In the genomic region with DNA sequence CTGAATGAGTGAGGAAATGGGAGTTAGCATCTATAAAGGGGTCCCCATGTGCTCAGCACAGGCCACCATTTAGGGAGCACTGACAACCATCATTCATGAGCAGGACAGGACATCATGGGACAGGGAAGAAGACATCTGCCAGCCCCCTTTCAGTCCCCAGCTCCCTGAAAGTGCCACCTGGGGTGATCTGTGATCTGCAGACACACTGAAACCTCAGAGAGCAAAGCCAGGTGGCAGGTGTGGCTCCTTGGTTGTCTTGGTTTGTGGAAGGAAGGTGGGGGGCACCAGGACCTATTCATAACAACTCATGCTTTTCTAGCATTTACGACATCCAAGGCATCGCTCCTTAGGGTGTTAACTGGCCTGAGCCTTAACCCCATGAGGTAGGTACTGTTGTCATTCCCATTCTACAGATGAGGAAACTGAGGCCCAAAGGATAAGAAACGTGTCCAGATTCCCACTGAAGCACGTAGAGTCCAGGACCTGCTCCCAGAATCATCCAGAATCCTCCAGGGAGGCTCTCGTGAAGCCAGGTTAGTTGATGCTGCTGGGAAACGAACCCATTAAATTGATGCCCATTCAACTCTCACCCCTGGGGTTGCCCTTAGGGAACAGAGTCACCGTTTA, we compare ENCODE assay signal across 1 cellular context.
TF ChIP-seq lines count a peak whose summit lies in the region.

No MANE protein-coding gene starts in this region.

TF ChIP-seq in H1, 55 proteins besides CTCF, POLR2A, EP300 and RAD21:
- TF ChIP-seq FOSL1 (IDR thresholded peaks at IDR 0.05; ENCODE audit: insufficient read depth, low read depth, low read length) (no peak), SUZ12 (IDR thresholded peaks at IDR 0.05; ENCODE audit: low read length) (no peak), CBX8 (IDR thresholded peaks at IDR 0.05; ENCODE audit: borderline replicate concordance, low read depth, low read length) (no peak), KDM4A (IDR thresholded peaks at IDR 0.05; ENCODE audit: low read depth, low read length, severe bottlenecking) (no peak), CEBPB (IDR thresholded peaks at IDR 0.05; ENCODE audit: low read depth, low read length) (no peak), TAF7 (optimal IDR thresholded peaks at IDR 0.05; ENCODE audit: borderline replicate concordance, low read depth, low read length) (no peak), TEAD4 (IDR thresholded peaks at IDR 0.05; ENCODE audit: low read depth, low read length) (no peak), CTBP2 (IDR thresholded peaks at IDR 0.05; ENCODE audit: borderline replicate concordance, insufficient read depth, insufficient read length, low read length) (no peak), TCF12 (IDR thresholded peaks at IDR 0.05; ENCODE audit: low read depth, low read length) (no peak), EZH2 (IDR thresholded peaks at IDR 0.05; ENCODE audit: low read depth, low read length, severe bottlenecking) (no peak), CREB1 (IDR thresholded peaks at IDR 0.05) (no peak), SIN3A (conservative IDR thresholded peaks at IDR 0.05 in 1 of 2, IDR thresholded peaks at IDR 0.05 in 1 of 2; ENCODE audit: low read depth in 1 of 2, low read length in 2 of 2) (no peak), KDM5A (IDR thresholded peaks at IDR 0.05; ENCODE audit: low read length) (no peak), BACH1 (IDR thresholded peaks at IDR 0.05; ENCODE audit: low read length) (no peak), SP4 (IDR thresholded peaks at IDR 0.05; ENCODE audit: low read length) (no peak), RXRA (IDR thresholded peaks at IDR 0.05; ENCODE audit: insufficient read depth, low read depth, low read length) (no peak), ZNF274 (IDR thresholded peaks at IDR 0.05; ENCODE audit: borderline replicate concordance, extremely low read depth, low read length) (no peak)
- TF ChIP-seq, protein P1, sequence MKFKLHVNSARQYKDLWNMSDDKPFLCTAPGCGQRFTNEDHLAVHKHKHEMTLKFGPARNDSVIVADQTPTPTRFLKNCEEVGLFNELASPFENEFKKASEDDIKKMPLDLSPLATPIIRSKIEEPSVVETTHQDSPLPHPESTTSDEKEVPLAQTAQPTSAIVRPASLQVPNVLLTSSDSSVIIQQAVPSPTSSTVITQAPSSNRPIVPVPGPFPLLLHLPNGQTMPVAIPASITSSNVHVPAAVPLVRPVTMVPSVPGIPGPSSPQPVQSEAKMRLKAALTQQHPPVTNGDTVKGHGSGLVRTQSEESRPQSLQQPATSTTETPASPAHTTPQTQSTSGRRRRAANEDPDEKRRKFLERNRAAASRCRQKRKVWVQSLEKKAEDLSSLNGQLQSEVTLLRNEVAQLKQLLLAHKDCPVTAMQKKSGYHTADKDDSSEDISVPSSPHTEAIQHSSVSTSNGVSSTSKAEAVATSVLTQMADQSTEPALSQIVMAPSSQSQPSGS (IDR thresholded peaks at IDR 0.05; ENCODE audit: low read length), result no peak
- TF ChIP-seq, protein P2, sequence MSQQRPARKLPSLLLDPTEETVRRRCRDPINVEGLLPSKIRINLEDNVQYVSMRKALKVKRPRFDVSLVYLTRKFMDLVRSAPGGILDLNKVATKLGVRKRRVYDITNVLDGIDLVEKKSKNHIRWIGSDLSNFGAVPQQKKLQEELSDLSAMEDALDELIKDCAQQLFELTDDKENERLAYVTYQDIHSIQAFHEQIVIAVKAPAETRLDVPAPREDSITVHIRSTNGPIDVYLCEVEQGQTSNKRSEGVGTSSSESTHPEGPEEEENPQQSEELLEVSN (IDR thresholded peaks at IDR 0.05), result no peak
